Comparison of ENCODE assay signal across 11 cellular contexts in genomic region chr20:19890358-19891117, GRCh38.
DNase-seq lines count a peak whose midpoint lies in the region; ATAC-seq and TF ChIP-seq lines count a peak whose summit lies in the region.
"Had no signal": no experiment of that assay in that cellular context is flagged by ENCODE, and none has a peak within 500 bp of the region (broad histone marks: within the 10 kb centered on the region; RNA-seq: fewer than 3 reads in every experiment).

No MANE protein-coding gene starts in this region.

- peak overlapping the region in 2 of 3 donors; percentile 66 to 81 for H3K9ac ChIP-seq in skeletal muscle tissue (ENCODE audit: low read depth in 1 of 3, low read length in 3 of 3)

- WGBS in esophagus squamous epithelium, 2 donors: 55 to 59% methylated on average over 5 of the region's 5 CpGs

- H3K4me3 ChIP-seq in HFF-Myc (replicated peaks; ENCODE audit: low read depth, low read length): no peak overlapping the region; the same call in 1 of the 2 replicates
- H3K4me3 ChIP-seq in esophagus squamous epithelium: peak overlapping the region in 2 of 4 donors; percentile 27 to 58
- H3K4me3 ChIP-seq in skeletal muscle tissue (ENCODE audit: low read length in 3 of 3): peak overlapping the region; percentile 59 to 77 (median 72)

- H3K27ac ChIP-seq in esophagus squamous epithelium (peak overlapping the region; percentile 52 to 94 (median 84)), skeletal muscle tissue (ENCODE audit: low read depth, low read length) (peak overlapping the region; percentile 84)

- TF ChIP-seq CTCF in HFF-Myc (IDR thresholded peaks at IDR 0.05; ENCODE audit: low read depth, low read length, missing control alignments): no peak
- TF ChIP-seq CTCF in esophagus squamous epithelium (IDR thresholded peaks at IDR 0.05): no peak

- H3K4me1 ChIP-seq in esophagus squamous epithelium (peaks cover 34 to 64% (median 46%) of the 10 kb centered on the region in 3 donors), skeletal muscle tissue (ENCODE audit: control insufficient read depth in 3 of 3, insufficient read depth in 3 of 3, low read length in 3 of 3) (peaks cover 40 to 51% (median 44%) of the 10 kb centered on the region in 3 donors)

- DNase-seq in HFF-Myc (ENCODE audit: extremely low read depth, low read depth) (peak; percentile 25), NCI-H774 (lab: John Stamatoyannopoulos, UW) (peak; percentile 51), esophagus squamous epithelium (lab: John Stamatoyannopoulos, UW) (no peak), head of caudate nucleus (no peak)
- no peak for DNase-seq in activated naive CD4-positive, alpha-beta T cell treated with Interleukin-2 at 50 U/mL for 16 hours
- no peak for DNase-seq in activated naive CD4-positive, alpha-beta T cell (lab: John Stamatoyannopoulos, UW)
- DNase-seq: DMS 273 treated with DMSO at 0.1 percent for 48 hours; effector CD8-positive, alpha-beta T cell had no signal

- no peak for ATAC-seq in GM19395 (IDR thresholded peaks at IDR 0.05; ENCODE audit: unreplicated experiment)
- ATAC-seq: activated T-helper 17 cell treated with anti-CD3 and anti-CD28 coated beads, Interleukin-2, amount 50 U/mL, for 72 hours had no signal

- no peak for TF ChIP-seq POLR2A in esophagus squamous epithelium (IDR thresholded peaks at IDR 0.05)

- H3K27me3 ChIP-seq in esophagus squamous epithelium: no peaks in the 10 kb centered on the region
- H3K27me3 ChIP-seq in skeletal muscle tissue (ENCODE audit: control insufficient read depth in 3 of 3, insufficient read depth in 3 of 3, low read length in 3 of 3): no peaks in the 10 kb centered on the region

- intact Hi-C loops in esophagus squamous epithelium (cut with DNase I) (no loop called here), head of caudate nucleus (cut with DNase I) (no loop called here)

- H3K9me3 ChIP-seq in esophagus squamous epithelium: no peaks in the 10 kb centered on the region
- H3K9me3 ChIP-seq in skeletal muscle tissue (ENCODE audit: control insufficient read depth in 3 of 3, low read length in 3 of 3): no peaks in the 10 kb centered on the region

- peaks cover 0 to 24% (median 0%) of the 10 kb centered on the region in 3 donors for H3K36me3 ChIP-seq in esophagus squamous epithelium
- peaks cover 9 to 16% (median 13%) of the 10 kb centered on the region in 3 donors for H3K36me3 ChIP-seq in skeletal muscle tissue (ENCODE audit: control insufficient read depth in 3 of 3, insufficient read depth in 3 of 3, low read length in 3 of 3)

Comparison
In these comparisons a context has a peak if more than half of its experiments do, and no peak if none do; other contexts are left out.
1. DNase-seq: peak in HFF-Myc (single experiment) and NCI-H774 (single experiment); none in esophagus squamous epithelium (single experiment), activated naive CD4-positive, alpha-beta T cell treated with Interleukin-2 at 50 U/mL for 16 hours (single experiment), activated naive CD4-positive, alpha-beta T cell (0 of 4) and head of caudate nucleus (0 of 42).